29 cellular contexts compared by ENCODE assay signal in the genomic region with DNA sequence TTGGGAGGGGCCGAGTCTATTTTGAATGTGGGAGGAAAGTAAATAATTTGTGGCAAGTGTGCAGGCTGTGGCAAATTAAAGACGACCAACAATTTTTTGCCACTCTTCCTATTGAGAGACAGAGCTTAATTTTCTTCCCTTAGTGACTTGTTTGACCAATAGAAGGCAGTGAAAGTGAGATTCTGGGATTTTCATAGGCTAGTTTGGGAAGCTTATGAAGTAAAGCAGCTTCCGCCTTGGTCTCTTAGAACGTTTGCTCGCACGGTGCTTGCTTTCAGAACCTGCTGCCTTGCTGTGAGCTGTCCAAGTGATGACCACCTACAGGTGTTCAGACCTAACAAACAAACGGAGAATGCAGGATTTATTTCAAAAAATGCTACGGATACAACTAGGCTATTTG. TPM values are rescaled to one million over a fixed set of nuclear protein-coding genes. Genes with fewer than 3 reads are reported as not detected.
DNase-seq lines count a peak whose midpoint lies in the region; ATAC-seq, FAIRE-seq and TF ChIP-seq lines count a peak whose summit lies in the region.
"Had no signal": no experiment of that assay in that cellular context is flagged by ENCODE, and none has a peak within 500 bp of the region (broad histone marks: within the 10 kb centered on the region; RNA-seq: fewer than 3 reads in every experiment).

No MANE protein-coding gene starts in this region.

- 49 to 57% (median 51%) methylated on average over 8 of the region's 8 CpGs for WGBS in adrenal gland, 4 donors

- H3K9me3 Mint-ChIP-seq in HFFc6: no peaks in the 10 kb centered on the region
- H3K9me3 Mint-ChIP-seq in naive thymus-derived CD8-positive, alpha-beta T cell: peaks cover 0 to 11% (median 5%) of the 10 kb centered on the region in 9 donors

- H3K4me3 ChIP-seq in adipocyte (ENCODE audit: low read length): peak overlapping the region; percentile 29
- no peak overlapping the region for H3K4me3 ChIP-seq in adrenal gland
- H3K4me3 ChIP-seq in kidney (ENCODE audit: low read length in 2 of 2): no peak overlapping the region
- H3K4me3 ChIP-seq: GM23248, SK-N-MC had no signal

- intact Hi-C loops in adrenal gland (cut with DNase I): no loop called here
- intact Hi-C loops in kidney (cut with DNase I): no loop called here

- H3K36me3 ChIP-seq in adipocyte (ENCODE audit: control insufficient read depth, insufficient read depth, low read length, severe bottlenecking) (no peaks in the 10 kb centered on the region), adrenal gland (replicated peaks in 1 of 2) (no peaks in the 10 kb centered on the region), kidney (ENCODE audit: control insufficient read depth in 1 of 2, insufficient read depth in 2 of 2, low read length in 2 of 2) (no peaks in the 10 kb centered on the region)

- no peak for FAIRE-seq in kidney (lab: Jason Lieb, UNC)
- FAIRE-seq: D721Med, GM18507 had no signal

- H3K9ac ChIP-seq in adipocyte (ENCODE audit: low read length): no peak overlapping the region
- no peak overlapping the region for H3K9ac ChIP-seq in kidney (ENCODE audit: low read length in 2 of 2)
- H3K9ac ChIP-seq: GM23248, KMS-11 had no signal

- H3K9me3 ChIP-seq in adipocyte (ENCODE audit: control insufficient read depth, low read length) (no peaks in the 10 kb centered on the region), adrenal gland (replicated peaks in 1 of 3) (no peaks in the 10 kb centered on the region), kidney (ENCODE audit: control insufficient read depth in 1 of 2, low read length in 2 of 2) (peaks cover 0 to 9% of the 10 kb centered on the region in 2 donors)

- H3K27ac ChIP-seq in adrenal gland: no peak overlapping the region
- no peak overlapping the region for H3K27ac ChIP-seq in kidney (ENCODE audit: low read depth in 2 of 2, low read length in 2 of 2)
- H3K27ac ChIP-seq: GM23248, KMS-11, SK-N-MC had no signal

- POLR2A ChIA-PET in naive thymus-derived CD8-positive, alpha-beta T cell (lab: Charles Lee): no interaction called here

- no peak for ATAC-seq in naive thymus-derived CD8-positive, alpha-beta T cell
- ATAC-seq: PC-3, T-helper 17 cell had no signal

- peak overlapping the region; percentile 31; the same call in 1 of the 2 replicates for H3K4me3 Mint-ChIP-seq in HFFc6
- H3K4me3 Mint-ChIP-seq in naive thymus-derived CD8-positive, alpha-beta T cell: no peak overlapping the region
- H3K4me3 Mint-ChIP-seq: H9, T-helper 17 cell had no signal

- H3K27me3 ChIP-seq in adipocyte (replicated peaks; ENCODE audit: control insufficient read depth, insufficient read depth, low read length) (no peaks in the 10 kb centered on the region), adrenal gland (peaks cover 4% of the 10 kb centered on the region)

- no peaks in the 10 kb centered on the region for H3K36me3 Mint-ChIP-seq in HFFc6 (ENCODE audit: low read depth)
- no peaks in the 10 kb centered on the region for H3K36me3 Mint-ChIP-seq in naive thymus-derived CD8-positive, alpha-beta T cell

- DNase-seq in NCI-H82 (lab: John Stamatoyannopoulos, UW): peak; percentile 13
- DNase-seq in NCI-H82 treated with DMSO at 0.1 percent for 48 hours (lab: John Stamatoyannopoulos, UW; ENCODE audit: unreplicated experiment): no peak
- DNase-seq in HFFc6: no peak
- peak; percentile 31 for DNase-seq in NCI-H748 treated with DMSO at 0.1 percent for 48 hours (lab: John Stamatoyannopoulos, UW)
- no peak for DNase-seq in adipocyte (ENCODE audit: low read depth)
- no peak for DNase-seq in adrenal gland
- DNase-seq in naive thymus-derived CD8-positive, alpha-beta T cell: no peak
- DNase-seq in kidney: no peak
- DNase-seq: 8988T, GM23248, H9, IMR-90, NCI-H1092, NCI-H1417 treated with DMSO at 0.1 percent for 48 hours, NCI-H1694 treated with DMSO at 0.1 percent for 48 hours, NCI-H2081 treated with DMSO at 0.1 percent for 48 hours, NCI-H2171, NCI-H524, PC-3, Right ventricle myocardium superior, RPMI8226, T-helper 17 cell had no signal

- no peak for TF ChIP-seq POLR2A in adrenal gland (IDR thresholded peaks at IDR 0.05)

- H3K27me3 Mint-ChIP-seq in HFFc6 (ENCODE audit: insufficient read depth): no peaks in the 10 kb centered on the region
- H3K27me3 Mint-ChIP-seq in naive thymus-derived CD8-positive, alpha-beta T cell: peaks cover 8 to 31% (median 13%) of the 10 kb centered on the region in 5 donors

- TF ChIP-seq CTCF in HFFc6 (IDR thresholded peaks at IDR 0.05): no peak
- no peak for TF ChIP-seq CTCF in adrenal gland (IDR thresholded peaks at IDR 0.05)
- TF ChIP-seq CTCF in kidney (IDR thresholded peaks at IDR 0.05; ENCODE audit: borderline replicate concordance, extremely low read depth, insufficient read depth): no peak

- no peaks in the 10 kb centered on the region for H3K4me1 Mint-ChIP-seq in HFFc6 (ENCODE audit: low read depth)
- no peaks in the 10 kb centered on the region for H3K4me1 Mint-ChIP-seq in naive thymus-derived CD8-positive, alpha-beta T cell
- H3K4me1 Mint-ChIP-seq: H9, T-helper 17 cell had no signal

- no peak overlapping the region for H3K27ac Mint-ChIP-seq in HFFc6
- H3K27ac Mint-ChIP-seq in naive thymus-derived CD8-positive, alpha-beta T cell: no peak overlapping the region
- H3K27ac Mint-ChIP-seq: H9, T-helper 17 cell had no signal

- no peaks in the 10 kb centered on the region for H3K4me1 ChIP-seq in adipocyte (ENCODE audit: control insufficient read depth, insufficient read depth, low read length)
- H3K4me1 ChIP-seq in adrenal gland (replicated peaks in 1 of 2): no peaks in the 10 kb centered on the region
- H3K4me1 ChIP-seq in kidney (ENCODE audit: control insufficient read depth in 1 of 2, insufficient read depth in 1 of 2, low read depth in 1 of 2, low read length in 2 of 2): no peaks in the 10 kb centered on the region

RNA-seq across cellular contexts. Expression of gene OR1N2, which starts 6.7 kb away (rescaled TPM):
- total RNA-seq in HFFc6 (2021; fragmentation: NEBNext Ultra II Directional; extraction: Animal tissue kit (Norgen Biotek cat#: 25700)): not detected
- total RNA-seq in adrenal gland (not detected), kidney (not detected)
- polyA plus RNA-seq in adrenal gland (not detected), kidney (ENCODE audit: insufficient read depth, low read depth, low replicate concordance) (not detected)
- total RNA-seq in naive thymus-derived CD8-positive, alpha-beta T cell: not detected
- not detected for polyA plus RNA-seq in naive thymus-derived CD8-positive, alpha-beta T cell
- total RNA-seq: Daoy, G401, GM23248, H9, IMR-90, PC-3, Right ventricle myocardium superior had no signal
- polyA plus RNA-seq: BJ, GM23248, IMR-90 had no signal

RNA-seq across cellular contexts. Expression of gene OR1N1, which starts 19.1 kb away (rescaled TPM):
- total RNA-seq in HFFc6 (2021; fragmentation: NEBNext Ultra II Directional; extraction: Animal tissue kit (Norgen Biotek cat#: 25700)): not detected
- not detected for total RNA-seq in adrenal gland
- polyA plus RNA-seq in adrenal gland: not detected
- not detected for total RNA-seq in naive thymus-derived CD8-positive, alpha-beta T cell
- not detected for polyA plus RNA-seq in naive thymus-derived CD8-positive, alpha-beta T cell
- total RNA-seq in kidney: not detected
- polyA plus RNA-seq in kidney (ENCODE audit: insufficient read depth, low read depth, low replicate concordance): not detected
- total RNA-seq: Daoy, G401, GM23248, H9, IMR-90, PC-3, Right ventricle myocardium superior, T-helper 17 cell had no signal
- polyA plus RNA-seq: BJ, GM23248, IMR-90 had no signal

RNA-seq across cellular contexts. Expression of gene OR1J4, which starts 27.3 kb away (rescaled TPM):
- total RNA-seq in HFFc6 (2021; fragmentation: NEBNext Ultra II Directional; extraction: Animal tissue kit (Norgen Biotek cat#: 25700)): not detected
- total RNA-seq in adrenal gland (not detected), kidney (not detected)
- polyA plus RNA-seq in adrenal gland (not detected), kidney (ENCODE audit: insufficient read depth, low read depth, low replicate concordance) (not detected)
- under 1 TPM; 0.41 to 0.52 TPM for total RNA-seq in naive thymus-derived CD8-positive, alpha-beta T cell
- not detected for polyA plus RNA-seq in naive thymus-derived CD8-positive, alpha-beta T cell
- total RNA-seq: Daoy, G401, H9, IMR-90, PC-3, Right ventricle myocardium superior had no signal
- polyA plus RNA-seq: IMR-90 had no signal

RNA-seq across cellular contexts. Expression of gene OR1J2, which starts 35.6 kb away (rescaled TPM):
- total RNA-seq in HFFc6 (2021; fragmentation: NEBNext Ultra II Directional; extraction: Animal tissue kit (Norgen Biotek cat#: 25700)): not detected
- not detected for total RNA-seq in adrenal gland
- not detected for polyA plus RNA-seq in adrenal gland
- total RNA-seq in naive thymus-derived CD8-positive, alpha-beta T cell: under 1 TPM in 1 of 2 experiments, not detected in 1; 0.85 TPM
- not detected for polyA plus RNA-seq in naive thymus-derived CD8-positive, alpha-beta T cell
- total RNA-seq in kidney: not detected
- polyA plus RNA-seq in kidney (ENCODE audit: insufficient read depth, low read depth, low replicate concordance): not detected
- total RNA-seq: Daoy, G401, H9, IMR-90, PC-3, Right ventricle myocardium superior had no signal
- polyA plus RNA-seq: IMR-90 had no signal

RNA-seq across cellular contexts. Expression of gene OR1L8, which starts 37.0 kb away (rescaled TPM):
- not detected for total RNA-seq in HFFc6 (2021; fragmentation: NEBNext Ultra II Directional; extraction: Animal tissue kit (Norgen Biotek cat#: 25700))
- total RNA-seq in adrenal gland (under 1 TPM in 2 of 8 donors, not detected in 6; 0.29 to 0.71 TPM), kidney (not detected)
- polyA plus RNA-seq in adrenal gland (under 1 TPM in 2 of 3 donors, not detected in 1; 0.07 to 0.09 TPM), kidney (ENCODE audit: insufficient read depth, low read depth, low replicate concordance) (not detected)
- total RNA-seq in naive thymus-derived CD8-positive, alpha-beta T cell: not detected
- not detected for polyA plus RNA-seq in naive thymus-derived CD8-positive, alpha-beta T cell
- total RNA-seq: Daoy, G401, H9, IMR-90, PC-3, Right ventricle myocardium superior, T-helper 17 cell had no signal
- polyA plus RNA-seq: GM23248, IMR-90 had no signal

Comparison
In these comparisons a context has a peak if more than half of its experiments do, and no peak if none do; other contexts are left out.
1. DNase-seq: peak in NCI-H82 (single experiment) and NCI-H748 treated with DMSO at 0.1 percent for 48 hours (single experiment); none in NCI-H82 treated with DMSO at 0.1 percent for 48 hours (single experiment), HFFc6 (single experiment), adipocyte (single experiment), adrenal gland (0 of 7), naive thymus-derived CD8-positive, alpha-beta T cell (0 of 10) and kidney (single experiment).